ENCODE assay signal across 8 cellular contexts in the genomic region with DNA sequence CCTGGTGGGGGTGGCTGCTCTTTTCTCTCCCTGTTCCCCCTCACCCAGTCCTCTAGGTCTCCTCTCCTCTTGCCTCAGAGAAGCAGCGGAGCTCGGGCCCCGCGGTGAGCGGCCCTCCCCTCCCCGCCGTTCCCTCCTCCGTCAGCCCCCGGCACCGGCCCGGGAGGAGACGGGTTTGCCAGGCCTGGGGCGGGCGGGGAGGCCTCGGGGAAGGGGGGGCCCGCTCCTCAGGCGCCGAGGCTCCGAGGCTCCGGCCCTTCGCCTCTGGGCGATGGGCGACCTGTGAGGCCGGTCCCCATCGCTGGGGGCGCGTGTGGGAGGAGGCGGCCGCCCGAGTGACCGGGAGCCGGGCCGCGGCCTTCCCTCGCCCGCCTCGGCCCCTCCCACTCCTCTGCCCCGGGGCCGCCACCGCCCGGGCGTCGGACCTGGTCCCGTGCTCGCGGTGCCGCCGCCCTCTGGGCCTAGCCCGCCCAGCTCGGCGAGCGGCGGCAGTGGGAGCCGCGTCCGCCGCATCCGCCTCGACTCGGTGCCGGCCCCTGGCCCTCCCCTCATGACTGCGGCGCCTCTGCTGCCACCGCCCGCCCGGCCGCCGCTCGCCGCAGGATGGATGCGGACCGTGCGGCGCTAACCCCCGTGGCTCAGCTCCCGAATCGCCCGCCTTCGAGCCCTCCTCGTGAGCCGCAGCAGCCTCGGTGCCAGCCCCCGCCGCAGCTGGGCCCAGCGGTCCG. TPM values are rescaled to one million over a fixed set of nuclear protein-coding genes. Genes with fewer than 3 reads are reported as not detected.
DNase-seq lines count a peak whose midpoint lies in the region; ATAC-seq and TF ChIP-seq lines count a peak whose summit lies in the region.

No MANE protein-coding gene starts in this region.

- H3K27me3 ChIP-seq in BE2C = no peaks in the 10 kb centered on the region
- H3K27me3 ChIP-seq in body of pancreas = no peaks in the 10 kb centered on the region
- no peaks in the 10 kb centered on the region for H3K27me3 ChIP-seq in iPS-18a (ENCODE audit: control insufficient read depth, insufficient read depth, low read length)
- H3K27me3 ChIP-seq in smooth muscle cell (ENCODE audit: low read depth) = no peaks in the 10 kb centered on the region

- H3K79me2 ChIP-seq in smooth muscle cell (ENCODE audit: low read depth) = peaks cover 52% of the 10 kb centered on the region

- H3K36me3 ChIP-seq in BE2C (peaks cover 7% of the 10 kb centered on the region; the same call in 1 of the 2 replicates), body of pancreas (replicated peaks in 1 of 2; ENCODE audit: insufficient read depth in 1 of 2, low read depth in 2 of 2) (no peaks in the 10 kb centered on the region), iPS-18a (ENCODE audit: control insufficient read depth, low read depth, low read length) (no peaks in the 10 kb centered on the region), smooth muscle cell (ENCODE audit: low read depth) (no peaks in the 10 kb centered on the region)

- peak overlapping the region; percentile 96 for H3K4me3 ChIP-seq in BE2C (ENCODE audit: low read depth, low read length)
- peak overlapping the region; percentile 68 to 93 for H3K4me3 ChIP-seq in body of pancreas
- H3K4me3 ChIP-seq in iPS-18a (ENCODE audit: low read length) = peak overlapping the region; percentile 89
- H3K4me3 ChIP-seq in smooth muscle cell = peak overlapping the region; percentile 86

- no peak for TF ChIP-seq CTCF in BE2C (IDR thresholded peaks at IDR 0.05; ENCODE audit: low read depth, low read length)
- TF ChIP-seq CTCF in body of pancreas (IDR thresholded peaks at IDR 0.05) = peak in 5 of 7 experiments; percentile 7 to 42 (median 18)
- TF ChIP-seq CTCF in smooth muscle cell (IDR thresholded peaks at IDR 0.05; ENCODE audit: borderline replicate concordance, insufficient read depth, poor library complexity, severe bottlenecking) = no peak

- TF ChIP-seq POLR2A in body of pancreas (IDR thresholded peaks at IDR 0.05) = no peak

- in situ Hi-C loops in SK-MEL-5 (cut with HindIII; ENCODE audit: low pct_unique_long_range_greater_than_20kb, low sequenced_read_pairs) = no loop called here

- peaks cover 48% of the 10 kb centered on the region for H4K20me1 ChIP-seq in smooth muscle cell (ENCODE audit: low read depth)

- no peak overlapping the region for H2AFZ ChIP-seq in smooth muscle cell (ENCODE audit: low read depth)

- H3K9me3 ChIP-seq in BE2C = no peaks in the 10 kb centered on the region
- H3K9me3 ChIP-seq in body of pancreas = no peaks in the 10 kb centered on the region
- no peaks in the 10 kb centered on the region for H3K9me3 ChIP-seq in iPS-18a (ENCODE audit: control insufficient read depth, low read depth, low read length)
- no peaks in the 10 kb centered on the region for H3K9me3 ChIP-seq in smooth muscle cell (replicated peaks; ENCODE audit: low read depth)

- H3K9ac ChIP-seq in iPS-18a (ENCODE audit: low read length) = peak overlapping the region; percentile 63
- peak overlapping the region; percentile 89 for H3K9ac ChIP-seq in smooth muscle cell (ENCODE audit: low read depth)

- peaks cover 14% of the 10 kb centered on the region for H3F3A ChIP-seq in smooth muscle cell (ENCODE audit: low read depth)

- H3K4me1 ChIP-seq in BE2C (peaks cover 4% of the 10 kb centered on the region; the same call in 1 of the 2 replicates), body of pancreas (peaks cover 36% of the 10 kb centered on the region), iPS-18a (ENCODE audit: control insufficient read depth, low read depth, low read length) (peaks cover 23% of the 10 kb centered on the region), smooth muscle cell (ENCODE audit: low read depth) (peaks cover 33% of the 10 kb centered on the region)

- 0 to 1% methylated on average over 28 to 76 of the region's 86 CpGs for WGBS in body of pancreas, 2 donors
- 1% methylated on average over 34 of the region's 86 CpGs for WGBS in smooth muscle cell (ENCODE audit: low lambda C conversion rate)

- peak overlapping the region; percentile 90 for H3K4me2 ChIP-seq in smooth muscle cell

- ATAC-seq in GM18861 (IDR thresholded peaks at IDR 0.05; ENCODE audit: unreplicated experiment) (peak; percentile 22), HG03095 (IDR thresholded peaks at IDR 0.05; ENCODE audit: unreplicated experiment) (peak; percentile 21), body of pancreas (peak; percentile 61)

- intact Hi-C loops in body of pancreas (cut with DNase I) = no loop called here

- peak; percentile 72 for DNase-seq in BE2C
- DNase-seq in SK-MEL-5 (ENCODE audit: low read depth, low spot score) = peak; percentile 50
- DNase-seq in body of pancreas = peak; percentile 65 to 71 (median 66)
- no peak for DNase-seq in smooth muscle cell (lab: John Stamatoyannopoulos, UW; ENCODE audit: unreplicated experiment)
- no peak for DNase-seq in NCI-H2227 treated with DMSO at 0.1 percent for 48 hours (lab: John Stamatoyannopoulos, UW)

- H3K27ac ChIP-seq in body of pancreas = peak overlapping the region; percentile 86 to 98 (median 94)
- H3K27ac ChIP-seq in iPS-18a (ENCODE audit: low read length) = no peak overlapping the region
- H3K27ac ChIP-seq in smooth muscle cell (ENCODE audit: low read depth) = peak overlapping the region; percentile 80

RNA-seq across cellular contexts. Expression of a gene that starts 0.5 kb away (rescaled TPM):
- polyA plus RNA-seq in BE2C (2012; ENCODE audit: insufficient read depth, insufficient read length, low read depth) = 66.7 TPM
- 41.1 and 46.5 TPM in 2 replicates for total RNA-seq in SK-MEL-5 (2014; rRNA removed; shearing (Covaris generic))
- 50.7 and 85.8 TPM in 2 replicates for polyA plus RNA-seq in SK-MEL-5 (2015; cell fraction: cytosol; rRNA removed)
- polyA plus RNA-seq in SK-MEL-5 (2015; cell fraction: nucleus; rRNA removed) = 44.0 and 47.8 TPM in 2 replicates
- total RNA-seq in body of pancreas (10 to 100 TPM; 56.6 to 96.6 TPM), smooth muscle cell (95.0 and 104 TPM in 2 replicates)
- 42.2 and 62.5 TPM in 2 replicates for polyA plus RNA-seq in smooth muscle cell

Comparison
In these comparisons a context has a peak if more than half of its experiments do, and no peak if none do; other contexts are left out.
1. DNase-seq: peak in BE2C (single experiment), SK-MEL-5 (single experiment) and body of pancreas (4 of 4); none in smooth muscle cell (single experiment) and NCI-H2227 treated with DMSO at 0.1 percent for 48 hours (single experiment).
2. CTCF ChIP-seq: peak in body of pancreas (5 of 7); none in BE2C (single experiment) and smooth muscle cell (single experiment).
3. Peak in every context shown above with its lines, with median percentiles within 50 percentile points of each other: H3K4me3 ChIP-seq and ATAC-seq.